Comparison of ENCODE assay signal across 9 cellular contexts in genomic region chr14:65502676-65503124, GRCh38.
DNase-seq lines count a peak whose midpoint lies in the region; ATAC-seq and TF ChIP-seq lines count a peak whose summit lies in the region.
"Had no signal": no experiment of that assay in that cellular context is flagged by ENCODE, and none has a peak within 500 bp of the region (broad histone marks: within the 10 kb centered on the region; RNA-seq: fewer than 3 reads in every experiment).

No MANE protein-coding gene starts in this region.

- no peaks in the 10 kb centered on the region for H3K9me3 Mint-ChIP-seq in activated CD4-positive, alpha-beta T cell treated with anti-CD3 and anti-CD28 coated beads for 36 hours (ENCODE audit: low read depth)

- CTCF ChIA-PET in activated CD4-positive, alpha-beta T cell treated with anti-CD3 and anti-CD28 coated beads for 36 hours (lab: Charles Lee) = interaction anchor here (0.5 to 0.9 kb wide), 2 partner anchors 31 to 1823 kb away, joined by 3 read pairs; no protein-coding TSS in a partner anchor

- peaks cover 38% of the 10 kb centered on the region for H3K4me1 Mint-ChIP-seq in activated CD4-positive, alpha-beta T cell treated with anti-CD3 and anti-CD28 coated beads for 36 hours

- POLR2A ChIA-PET in activated CD4-positive, alpha-beta T cell treated with anti-CD3 and anti-CD28 coated beads for 36 hours (lab: Charles Lee) = interaction anchor here (0.6 kb wide), 1 partner anchor 127 kb away, joined by 4 read pairs; no protein-coding TSS in a partner anchor

- DNase-seq in EH (ENCODE audit: low read depth) = peak; percentile 77
- peak; percentile 21 for DNase-seq in H4 (ENCODE audit: low spot score)
- DNase-seq in NCI-H345 (lab: John Stamatoyannopoulos, UW) = peak; percentile 64
- peak; percentile 81 for DNase-seq in fibroblast of pulmonary artery (ENCODE audit: low read depth)
- DNase-seq in nucleus accumbens (lab: John Stamatoyannopoulos, UW) = no peak
- DNase-seq in activated CD4-positive, alpha-beta T cell treated with anti-CD3 and anti-CD28 coated beads for 36 hours = no peak
- DNase-seq: NCI-H1436 had no signal

- TF ChIP-seq CTCF in fibroblast of pulmonary artery (IDR thresholded peaks at IDR 0.05; ENCODE audit: low read length, missing control alignments) = no peak

- intact Hi-C loops in activated CD4-positive, alpha-beta T cell treated with anti-CD3 and anti-CD28 coated beads for 36 hours (cut with DNase I, micrococcal nuclease) = no loop called here

- no peaks in the 10 kb centered on the region for H3K27me3 Mint-ChIP-seq in activated CD4-positive, alpha-beta T cell treated with anti-CD3 and anti-CD28 coated beads for 36 hours

- no peak overlapping the region for H3K4me3 Mint-ChIP-seq in activated CD4-positive, alpha-beta T cell treated with anti-CD3 and anti-CD28 coated beads for 36 hours

- ATAC-seq in HG03108 (IDR thresholded peaks at IDR 0.05; ENCODE audit: unreplicated experiment) (no peak), HG02885 (IDR thresholded peaks at IDR 0.05; ENCODE audit: poor library complexity, unreplicated experiment) (no peak)
- no peak for ATAC-seq in activated CD4-positive, alpha-beta T cell treated with anti-CD3 and anti-CD28 coated beads for 36 hours

- H3K36me3 Mint-ChIP-seq in activated CD4-positive, alpha-beta T cell treated with anti-CD3 and anti-CD28 coated beads for 36 hours (ENCODE audit: low read depth) = peaks cover 15% of the 10 kb centered on the region

- H3K4me3 ChIP-seq in fibroblast of pulmonary artery (replicated peaks; ENCODE audit: low read depth, low read length) = no peak overlapping the region

- H3K27ac Mint-ChIP-seq in activated CD4-positive, alpha-beta T cell treated with anti-CD3 and anti-CD28 coated beads for 36 hours = no peak overlapping the region

Comparison
In these comparisons a context has a peak if more than half of its experiments do, and no peak if none do; other contexts are left out.
1. DNase-seq: peak in EH (single experiment), H4 (single experiment), NCI-H345 (single experiment) and fibroblast of pulmonary artery (single experiment); none in nucleus accumbens (0 of 56) and activated CD4-positive, alpha-beta T cell treated with anti-CD3 and anti-CD28 coated beads for 36 hours (single experiment).